Comparison of ENCODE assay signal across 24 cellular contexts in the genomic region with DNA sequence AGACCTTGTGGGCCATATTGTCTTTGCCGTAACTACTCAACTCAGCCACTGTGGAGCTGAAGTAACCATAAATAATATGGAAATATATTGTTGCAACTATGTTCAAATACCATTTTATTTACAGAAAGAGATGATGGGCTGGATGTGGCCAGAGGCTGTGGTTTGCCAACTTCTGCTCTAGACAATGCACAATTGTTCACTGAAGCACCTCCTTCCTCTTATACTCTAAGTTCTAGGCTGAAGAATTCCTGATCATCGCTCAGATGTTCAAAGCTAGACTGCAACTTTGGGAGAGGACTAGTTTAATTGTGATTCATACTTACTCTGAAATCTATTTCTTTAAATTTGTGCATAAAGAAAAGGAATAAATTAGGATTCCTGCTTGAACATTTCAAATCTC.
"Had no signal": no experiment of that assay in that cellular context is flagged by ENCODE, and none has a peak within 500 bp of the region (broad histone marks: within the 10 kb centered on the region; RNA-seq: fewer than 3 reads in every experiment).

No MANE protein-coding gene starts in this region.

- H3K9me3 ChIP-seq: pancreas, prostate gland, sigmoid colon, thyroid gland, upper lobe of left lung had no signal

- H3K4me1 ChIP-seq: pancreas, prostate gland, sigmoid colon, thyroid gland, upper lobe of left lung had no signal

- H3K36me3 ChIP-seq: pancreas, prostate gland, sigmoid colon, thyroid gland, upper lobe of left lung had no signal

- H3K27me3 ChIP-seq: pancreas, sigmoid colon, thyroid gland, upper lobe of left lung had no signal

- DNase-seq: activated CD4-positive, alpha-beta T cell treated with anti-CD3 and anti-CD28 coated beads for 1 hour; activated CD4-positive, alpha-beta T cell treated with anti-CD3 and anti-CD28 coated beads, Interleukin-2, amount 50 U/mL, for 1 hour; activated CD8-positive, alpha-beta T cell treated with anti-CD3 and anti-CD28 coated beads for 36 hours; activated gamma-delta T cell treated with Interleukin-2 at 50 U/mL for 16 hours; activated naive CD4-positive, alpha-beta T cell treated with anti-CD3 and anti-CD28 coated beads, Interleukin-2, amount 50 U/mL, for 16 hours; activated T-cell treated with anti-CD3 and anti-CD28 coated beads, Interleukin-2, amount 50 U/mL, for 4 hours; amniotic stem cell; effector CD8-positive, alpha-beta T cell; head of caudate nucleus; hippocampal formation; midbrain; naive thymus-derived CD4-positive, alpha-beta T cell; pancreas; sigmoid colon; small intestine; stimulated activated CD4-positive, alpha-beta T cell treated with anti-CD3 and anti-CD28 coated beads, Interleukin-4, amount 100 ng/mL, for 24 hours; stimulated activated naive CD8-positive, alpha-beta T cell treated with anti-CD3 and anti-CD28 coated beads, Interleukin-15, amount 100 ng/mL, for 72 hours; T-helper 17 cell; T1000; thyroid gland; upper lobe of left lung had no signal

- H3K4me3 ChIP-seq: pancreas, prostate gland, sigmoid colon, thyroid gland, upper lobe of left lung had no signal

- H3K27ac ChIP-seq: pancreas, prostate gland, sigmoid colon, thyroid gland, upper lobe of left lung had no signal

- ATAC-seq: activated CD8-positive, alpha-beta T cell treated with anti-CD3 and anti-CD28 coated beads for 36 hours; activated T-cell treated with anti-CD3 and anti-CD28 coated beads, Interleukin-2, amount 50 U/mL, for 4 hours; activated T-helper 17 cell treated with anti-CD3 and anti-CD28 coated beads, Interleukin-2, amount 50 U/mL, for 72 hours; naive thymus-derived CD4-positive, alpha-beta T cell; pancreas; stimulated activated effector memory CD8-positive, alpha-beta T cell treated with anti-CD3 and anti-CD28 coated beads, Interleukin-12 subunit alpha, Interleukin-12 subunit beta, amount 100 ng/mL, for 72 hours; stimulated activated naive CD8-positive, alpha-beta T cell treated with anti-CD3 and anti-CD28 coated beads, Interleukin-15, amount 100 ng/mL, for 72 hours; T-helper 17 cell had no signal
